In the genomic region with DNA sequence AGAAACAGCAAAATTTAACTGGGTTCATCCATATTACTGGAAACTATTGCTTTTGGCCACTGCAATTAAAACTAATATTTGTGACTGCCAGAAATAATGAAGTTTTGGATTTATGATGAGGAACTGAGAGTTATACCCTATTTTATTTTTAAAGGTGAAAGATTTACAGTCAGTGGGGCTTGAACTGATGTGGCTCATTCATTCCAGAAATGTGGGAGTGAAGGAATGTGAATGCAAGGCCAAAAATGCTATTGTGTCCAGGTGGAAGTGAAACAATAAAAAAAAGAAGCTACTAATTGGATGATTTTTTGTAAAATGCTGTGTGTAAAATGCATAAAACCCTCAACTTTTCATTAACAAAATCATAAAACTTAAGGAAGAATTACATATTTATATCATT, we compare ENCODE assay signal across 1 cellular context.
A peak's percentile ranks its signal among the peaks of the same experiment; 100 is the strongest.
TF ChIP-seq lines count a peak whose summit lies in the region.

No MANE protein-coding gene starts in this region.

TF ChIP-seq in Ishikawa, 13 proteins besides CTCF, POLR2A, EP300 and RAD21 (continued from another document):
- TF ChIP-seq FOXM1 (IDR thresholded peaks at IDR 0.05; ENCODE audit: borderline replicate concordance, low read depth) (peak; percentile 17; the same call in 1 of the 2 replicates), NFIC (IDR thresholded peaks at IDR 0.05) (peak; percentile 59), YY1 (IDR thresholded peaks at IDR 0.05; ENCODE audit: low read depth) (no peak), ZBTB7A (IDR thresholded peaks at IDR 0.05; ENCODE audit: low read depth) (no peak), TCF12 (IDR thresholded peaks at IDR 0.05; ENCODE audit: low read depth) (peak; percentile 47; the same call in 1 of the 2 replicates)
- TF ChIP-seq, protein P1, sequence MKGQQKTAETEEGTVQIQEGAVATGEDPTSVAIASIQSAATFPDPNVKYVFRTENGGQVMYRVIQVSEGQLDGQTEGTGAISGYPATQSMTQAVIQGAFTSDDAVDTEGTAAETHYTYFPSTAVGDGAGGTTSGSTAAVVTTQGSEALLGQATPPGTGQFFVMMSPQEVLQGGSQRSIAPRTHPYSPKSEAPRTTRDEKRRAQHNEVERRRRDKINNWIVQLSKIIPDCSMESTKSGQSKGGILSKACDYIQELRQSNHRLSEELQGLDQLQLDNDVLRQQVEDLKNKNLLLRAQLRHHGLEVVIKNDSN (IDR thresholded peaks at IDR 0.05), result no peak
